ENCODE assay signal across 1 cellular context in the genomic region with DNA sequence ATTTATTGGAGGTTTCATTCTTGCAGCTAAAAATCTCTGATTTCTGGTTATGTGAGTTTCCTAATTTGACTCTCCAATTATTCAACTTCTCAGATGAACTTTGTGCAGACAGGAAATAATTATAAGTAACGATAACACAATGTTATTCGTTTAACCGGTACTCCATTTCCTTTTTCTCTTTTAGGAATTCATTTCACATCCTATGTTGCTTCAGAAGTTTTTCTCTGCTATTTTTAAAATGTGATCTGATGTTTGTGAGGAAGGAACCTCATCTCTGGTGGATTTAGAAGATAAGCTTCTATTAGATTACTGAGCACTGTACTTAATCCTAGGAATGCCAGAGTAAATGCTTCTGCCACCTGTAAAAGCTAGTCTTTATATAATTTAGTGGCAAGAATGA.
TF ChIP-seq lines count a peak whose summit lies in the region.

No MANE protein-coding gene starts in this region.

TF ChIP-seq in WTC11, 78 proteins besides CTCF, POLR2A, EP300 and RAD21 (continued from another document):
- TF ChIP-seq, protein P1, sequence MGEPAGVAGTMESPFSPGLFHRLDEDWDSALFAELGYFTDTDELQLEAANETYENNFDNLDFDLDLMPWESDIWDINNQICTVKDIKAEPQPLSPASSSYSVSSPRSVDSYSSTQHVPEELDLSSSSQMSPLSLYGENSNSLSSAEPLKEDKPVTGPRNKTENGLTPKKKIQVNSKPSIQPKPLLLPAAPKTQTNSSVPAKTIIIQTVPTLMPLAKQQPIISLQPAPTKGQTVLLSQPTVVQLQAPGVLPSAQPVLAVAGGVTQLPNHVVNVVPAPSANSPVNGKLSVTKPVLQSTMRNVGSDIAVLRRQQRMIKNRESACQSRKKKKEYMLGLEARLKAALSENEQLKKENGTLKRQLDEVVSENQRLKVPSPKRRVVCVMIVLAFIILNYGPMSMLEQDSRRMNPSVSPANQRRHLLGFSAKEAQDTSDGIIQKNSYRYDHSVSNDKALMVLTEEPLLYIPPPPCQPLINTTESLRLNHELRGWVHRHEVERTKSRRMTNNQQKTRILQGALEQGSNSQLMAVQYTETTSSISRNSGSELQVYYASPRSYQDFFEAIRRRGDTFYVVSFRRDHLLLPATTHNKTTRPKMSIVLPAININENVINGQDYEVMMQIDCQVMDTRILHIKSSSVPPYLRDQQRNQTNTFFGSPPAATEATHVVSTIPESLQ (CRISPR knock-in tag; IDR thresholded peaks at IDR 0.05), result no peak
- TF ChIP-seq NR3C1 (CRISPR knock-in tag; conservative IDR thresholded peaks at IDR 0.05; ENCODE audit: low read depth) (no peak), TP53 (CRISPR knock-in tag; IDR thresholded peaks at IDR 0.05) (no peak), NFYB (CRISPR knock-in tag; conservative IDR thresholded peaks at IDR 0.05; ENCODE audit: low read depth) (no peak)
TF ChIP-seq in WTC11: peak in this region for 0.
